Comparison of ENCODE assay signal across 9 cellular contexts in genomic region chr6:4776493-4776966, GRCh38. TPM values are rescaled to one million over a fixed set of nuclear protein-coding genes. Genes with fewer than 3 reads are reported as not detected.
DNase-seq lines count a peak whose midpoint lies in the region; ATAC-seq, FAIRE-seq and TF ChIP-seq lines count a peak whose summit lies in the region.
"Had no signal": no experiment of that assay in that cellular context is flagged by ENCODE, and none has a peak within 500 bp of the region (broad histone marks: within the 10 kb centered on the region; RNA-seq: fewer than 3 reads in every experiment).

No MANE protein-coding gene starts in this region.

- H3K9me3 Mint-ChIP-seq in astrocyte (ENCODE audit: unreplicated experiment): peaks cover 17% of the 10 kb centered on the region

- H3K79me2 ChIP-seq in astrocyte (ENCODE audit: insufficient read depth, low read length): peaks cover 43% of the 10 kb centered on the region

- no peaks in the 10 kb centered on the region for H3K36me3 Mint-ChIP-seq in astrocyte (ENCODE audit: low read depth, unreplicated experiment)

- no peak overlapping the region for H3K27ac Mint-ChIP-seq in astrocyte (ENCODE audit: unreplicated experiment)

- POLR2A ChIA-PET in GM10248 (lab: Yijun Ruan, JAX): interaction anchor here (0.6 to 1.1 kb wide), 4 partner anchors 9 to 844 kb away, joined by 3 to 4 read pairs (median 4); no protein-coding TSS in a partner anchor

- CTCF ChIA-PET in GM10248 (lab: Yijun Ruan, JAX): interaction anchor here (0.8 to 1.4 kb wide), 3 partner anchors 9 to 85 kb away, joined by 3 read pairs; no protein-coding TSS in a partner anchor

- H3K4me2 ChIP-seq in astrocyte (ENCODE audit: low read length): peak overlapping the region; percentile 86

- H3K4me3 ChIP-seq in astrocyte (ENCODE audit: insufficient read depth, low read depth, low read length): peak overlapping the region; percentile 73

- TF ChIP-seq CTCF in GM10248 (IDR thresholded peaks at IDR 0.05; ENCODE audit: control extremely low read depth, extremely low read depth, low read depth, missing control alignments) (no peak), astrocyte (IDR thresholded peaks at IDR 0.05; ENCODE audit: insufficient read depth, low read depth, low read length) (no peak)

- no peaks in the 10 kb centered on the region for H3K4me1 ChIP-seq in astrocyte (ENCODE audit: insufficient read depth, low read length)

- H2AFZ ChIP-seq in astrocyte (ENCODE audit: low read depth, low read length): no peak overlapping the region

- intact Hi-C loops in posterior vena cava (cut with DNase I): loop anchor here in 1 of 2 donors (5.0 kb wide), 1 partner anchor 129 kb away; no protein-coding TSS in a partner anchor

- peaks cover 10% of the 10 kb centered on the region for H3K27me3 ChIP-seq in astrocyte (ENCODE audit: insufficient read depth, low read length)

- H3K4me1 Mint-ChIP-seq in astrocyte (ENCODE audit: low read depth, unreplicated experiment): peaks cover 23% of the 10 kb centered on the region

- no peak for FAIRE-seq in astrocyte (lab: Jason Lieb, UNC)

- no peak overlapping the region for H3K27ac ChIP-seq in astrocyte (ENCODE audit: low read depth, low read length)

- peaks cover 3% of the 10 kb centered on the region for H3K27me3 Mint-ChIP-seq in astrocyte (ENCODE audit: low read depth, unreplicated experiment)
- H3K27me3 Mint-ChIP-seq: activated naive CD8-positive, alpha-beta T cell had no signal

- ATAC-seq in GM21528 (IDR thresholded peaks at IDR 0.05; ENCODE audit: low FRiP score, unreplicated experiment): peak; percentile 16

- H3K36me3 ChIP-seq in astrocyte (ENCODE audit: insufficient read depth, low read length): no peaks in the 10 kb centered on the region

- peak overlapping the region; percentile 78 for H3K9ac ChIP-seq in astrocyte (ENCODE audit: low read length)

- DNase-seq in GM10248 (ENCODE audit: extremely low spot score) (peak; percentile 58), NCI-H146 (lab: John Stamatoyannopoulos, UW) (peak; percentile 68), astrocyte (ENCODE audit: low read depth) (no peak), islet precursor cell (peak; percentile 77), posterior vena cava (ENCODE audit: low spot score) (no peak)
- DNase-seq in stimulated activated CD8-positive, alpha-beta memory T cell treated with anti-CD3 and anti-CD28 coated beads, Interleukin-4, amount 100 ng/mL, for 24 hours (ENCODE audit: low read depth): peak; percentile 23
- DNase-seq in central memory CD4-positive, alpha-beta T cell: no peak

- no peak overlapping the region for H3K4me3 Mint-ChIP-seq in astrocyte (ENCODE audit: unreplicated experiment)

- peaks cover 40% of the 10 kb centered on the region for H4K20me1 ChIP-seq in astrocyte (ENCODE audit: insufficient read depth, low read length)

- no peaks in the 10 kb centered on the region for H3K9me3 ChIP-seq in astrocyte (ENCODE audit: insufficient read depth, low read depth, low read length)

RNA-seq across cellular contexts. Expression of gene CDYL, which starts 0.3 kb away (rescaled TPM):
- total RNA-seq in astrocyte (77.2 and 87.1 TPM in 2 replicates), posterior vena cava (10 to 100 TPM; 38.7 to 38.8 TPM)

Comparison
In these comparisons a context has a peak if more than half of its experiments do, and no peak if none do; other contexts are left out.
1. DNase-seq: peak in GM10248 (single experiment), NCI-H146 (single experiment), islet precursor cell (single experiment) and stimulated activated CD8-positive, alpha-beta memory T cell treated with anti-CD3 and anti-CD28 coated beads, Interleukin-4, amount 100 ng/mL, for 24 hours (single experiment); none in astrocyte (single experiment), posterior vena cava (single experiment) and central memory CD4-positive, alpha-beta T cell (single experiment).